Comparison of ENCODE assay signal across 16 cellular contexts in genomic region chr9:107983191-107983603, GRCh38.
DNase-seq lines count a peak whose midpoint lies in the region; ATAC-seq, FAIRE-seq and TF ChIP-seq lines count a peak whose summit lies in the region.
"Had no signal": no experiment of that assay in that cellular context is flagged by ENCODE, and none has a peak within 500 bp of the region (broad histone marks: within the 10 kb centered on the region; RNA-seq: fewer than 3 reads in every experiment).

No MANE protein-coding gene starts in this region.

- H4K20me1 ChIP-seq in keratinocyte (ENCODE audit: control insufficient read depth, extremely low read depth, insufficient read depth, low read length): no peaks in the 10 kb centered on the region
- no peaks in the 10 kb centered on the region for H4K20me1 ChIP-seq in Karpas-422 (ENCODE audit: insufficient read depth, low read depth, low read length)

- H3K27me3 ChIP-seq in colonic mucosa: no peaks in the 10 kb centered on the region
- H3K27me3 ChIP-seq in keratinocyte (ENCODE audit: control insufficient read depth, extremely low read depth, insufficient read depth, low read length): no peaks in the 10 kb centered on the region
- H3K27me3 ChIP-seq in upper lobe of left lung: no peaks in the 10 kb centered on the region
- H3K27me3 ChIP-seq in Karpas-422 (ENCODE audit: low read length): no peaks in the 10 kb centered on the region
- H3K27me3 ChIP-seq: pancreas, tibial artery had no signal

- H3K4me2 ChIP-seq in keratinocyte (ENCODE audit: control insufficient read depth, extremely low read depth, insufficient read depth, low read depth, low read length) (no peak overlapping the region), Karpas-422 (ENCODE audit: low read depth, low read length, poor library complexity, severe bottlenecking) (no peak overlapping the region)
- H3K4me2 ChIP-seq: A549 had no signal

- H3K9me3 ChIP-seq in colonic mucosa (no peaks in the 10 kb centered on the region), keratinocyte (ENCODE audit: control insufficient read depth, low read depth, low read length) (no peaks in the 10 kb centered on the region), upper lobe of left lung (no peaks in the 10 kb centered on the region), Karpas-422 (ENCODE audit: low read length) (no peaks in the 10 kb centered on the region)
- H3K9me3 ChIP-seq: A549, pancreas, tibial artery had no signal

- ATAC-seq in Right ventricle myocardium superior (ENCODE audit: poor library complexity): peak; percentile 57
- peak; percentile 71 to 91 for ATAC-seq in upper lobe of left lung (ENCODE audit: low FRiP score in 2 of 2)
- ATAC-seq: A549, HepG2 had no signal

- no peak for TF ChIP-seq POLR2A in upper lobe of left lung (IDR thresholded peaks at IDR 0.05)

- DNase-seq in Right ventricle myocardium superior: no peak
- no peak for DNase-seq in cardiac septum (ENCODE audit: low spot score)
- peak; percentile 46 for DNase-seq in colonic mucosa
- DNase-seq in keratinocyte (ENCODE audit: low read depth, low spot score): peak; percentile 44
- peak in 1 of 2 donors; percentile 27 for DNase-seq in upper lobe of left lung
- DNase-seq in Karpas-422: no peak
- DNase-seq in stimulated activated naive CD4-positive, alpha-beta T cell treated with Interleukin-2 at 50 U/mL for 16 hours (lab: John Stamatoyannopoulos, UW): no peak
- DNase-seq in NK-92 treated with Interleukin-12 subunit alpha and Interleukin-12 subunit beta, amount 100 ng/mL, for 24 hours (lab: John Stamatoyannopoulos, UW): no peak
- DNase-seq: activated CD4-positive, alpha-beta memory T cell treated with anti-CD3 and anti-CD28 coated beads, Interleukin-2, amount 10 ng/mL, durations not matched to agents 7 days and 5 days; activated effector memory CD4-positive, alpha-beta T cell treated with Interleukin-2 at 50 U/mL for 16 hours; NCI-H146; NCI-H510A treated with DMSO at 0.1 percent for 48 hours; pancreas had no signal

- no peak overlapping the region for H3K9ac ChIP-seq in colonic mucosa (ENCODE audit: low read depth in 2 of 2, low read length in 2 of 2)
- H3K9ac ChIP-seq in keratinocyte (ENCODE audit: control insufficient read depth, extremely low read depth, insufficient read depth, low read length): no peak overlapping the region
- H3K9ac ChIP-seq in Karpas-422 (ENCODE audit: low read length): no peak overlapping the region

- FAIRE-seq in keratinocyte (lab: Jason Lieb, UNC): peak; percentile 48
- FAIRE-seq: A549, HepG2, pancreas had no signal

- H3K4me3 ChIP-seq in colonic mucosa (no peak overlapping the region), keratinocyte (ENCODE audit: control insufficient read depth in 2 of 3, extremely low read depth in 1 of 3, insufficient read depth in 2 of 3, low read depth in 1 of 3, low read length in 3 of 3) (no peak overlapping the region), upper lobe of left lung (no peak overlapping the region), Karpas-422 (ENCODE audit: low read length) (no peak overlapping the region)
- H3K4me3 ChIP-seq: A549, pancreas, tibial artery had no signal

- H3K4me1 ChIP-seq in colonic mucosa (no peaks in the 10 kb centered on the region), keratinocyte (ENCODE audit: control insufficient read depth, extremely low read depth, insufficient read depth, low read length) (peaks cover 17% of the 10 kb centered on the region), upper lobe of left lung (peaks cover 3 to 20% (median 9%) of the 10 kb centered on the region in 4 donors), Karpas-422 (ENCODE audit: low read length) (no peaks in the 10 kb centered on the region)
- H3K4me1 ChIP-seq: A549, pancreas had no signal

- H3K9me1 ChIP-seq in keratinocyte (ENCODE audit: control insufficient read depth, extremely low read depth, insufficient read depth, low read length): no peaks in the 10 kb centered on the region

- H3K79me2 ChIP-seq in keratinocyte (ENCODE audit: control insufficient read depth, insufficient read depth, low read length) (no peaks in the 10 kb centered on the region), Karpas-422 (ENCODE audit: low read length) (no peaks in the 10 kb centered on the region)

- no peak for TF ChIP-seq CTCF in colonic mucosa (IDR thresholded peaks at IDR 0.05)
- TF ChIP-seq CTCF in keratinocyte (optimal IDR thresholded peaks at IDR 0.05 in 1 of 3, IDR thresholded peaks at IDR 0.05 in 1 of 3, conservative IDR thresholded peaks at IDR 0.05 in 1 of 3; ENCODE audit: extremely low read depth in 1 of 3, insufficient read depth in 2 of 3, low read length in 3 of 3): no peak
- no peak for TF ChIP-seq CTCF in upper lobe of left lung (IDR thresholded peaks at IDR 0.05)

- no peaks in the 10 kb centered on the region for H3K36me3 ChIP-seq in colonic mucosa
- no peaks in the 10 kb centered on the region for H3K36me3 ChIP-seq in keratinocyte (ENCODE audit: control insufficient read depth in 2 of 2, extremely low read depth in 1 of 2, insufficient read depth in 2 of 2, low read length in 2 of 2)
- H3K36me3 ChIP-seq in upper lobe of left lung: no peaks in the 10 kb centered on the region
- no peaks in the 10 kb centered on the region for H3K36me3 ChIP-seq in Karpas-422 (ENCODE audit: insufficient read depth, low read length)
- H3K36me3 ChIP-seq: pancreas, tibial artery had no signal

- H3K27ac ChIP-seq in colonic mucosa: no peak overlapping the region
- H3K27ac ChIP-seq in keratinocyte (ENCODE audit: control insufficient read depth, insufficient read depth, low read length): no peak overlapping the region
- H3K27ac ChIP-seq in upper lobe of left lung: peak overlapping the region; percentile 8 to 32 (median 26)
- H3K27ac ChIP-seq in Karpas-422 (ENCODE audit: low read length): no peak overlapping the region
- H3K27ac ChIP-seq: A549, pancreas, tibial artery had no signal

- TF ChIP-seq EP300 in upper lobe of left lung (IDR thresholded peaks at IDR 0.05): peak in 1 of 4 donors; percentile 21

- dilution Hi-C loops in keratinocyte (cut with MboI; ENCODE audit: extremely low pct_ligation_motif_present, low sequenced_read_pairs): no loop called here

- no peaks in the 10 kb centered on the region for H3K9me2 ChIP-seq in Karpas-422 (replicated peaks; ENCODE audit: insufficient read depth, low read length)

- H2AFZ ChIP-seq in keratinocyte (ENCODE audit: control insufficient read depth, low read length) (no peak overlapping the region), Karpas-422 (ENCODE audit: low read length) (no peak overlapping the region)

- WGBS in upper lobe of left lung, 2 donors: 48 to 55% methylated on average over 3 of the region's 3 CpGs

- intact Hi-C loops in Right ventricle myocardium superior (cut with DNase I): no loop called here
- intact Hi-C loops in cardiac septum (cut with DNase I): no loop called here
- intact Hi-C loops in colonic mucosa (cut with DNase I): no loop called here

Comparison
In these comparisons a context has a peak if more than half of its experiments do, and no peak if none do; other contexts are left out.
1. DNase-seq: peak in colonic mucosa (single experiment) and keratinocyte (single experiment); none in Right ventricle myocardium superior (single experiment), cardiac septum (single experiment), Karpas-422 (single experiment), stimulated activated naive CD4-positive, alpha-beta T cell treated with Interleukin-2 at 50 U/mL for 16 hours (single experiment) and NK-92 treated with Interleukin-12 subunit alpha and Interleukin-12 subunit beta, amount 100 ng/mL, for 24 hours (single experiment).
2. H3K27ac ChIP-seq: peak in upper lobe of left lung (4 of 4); none in colonic mucosa (single experiment), keratinocyte (single experiment) and Karpas-422 (single experiment).